In the genomic region with DNA sequence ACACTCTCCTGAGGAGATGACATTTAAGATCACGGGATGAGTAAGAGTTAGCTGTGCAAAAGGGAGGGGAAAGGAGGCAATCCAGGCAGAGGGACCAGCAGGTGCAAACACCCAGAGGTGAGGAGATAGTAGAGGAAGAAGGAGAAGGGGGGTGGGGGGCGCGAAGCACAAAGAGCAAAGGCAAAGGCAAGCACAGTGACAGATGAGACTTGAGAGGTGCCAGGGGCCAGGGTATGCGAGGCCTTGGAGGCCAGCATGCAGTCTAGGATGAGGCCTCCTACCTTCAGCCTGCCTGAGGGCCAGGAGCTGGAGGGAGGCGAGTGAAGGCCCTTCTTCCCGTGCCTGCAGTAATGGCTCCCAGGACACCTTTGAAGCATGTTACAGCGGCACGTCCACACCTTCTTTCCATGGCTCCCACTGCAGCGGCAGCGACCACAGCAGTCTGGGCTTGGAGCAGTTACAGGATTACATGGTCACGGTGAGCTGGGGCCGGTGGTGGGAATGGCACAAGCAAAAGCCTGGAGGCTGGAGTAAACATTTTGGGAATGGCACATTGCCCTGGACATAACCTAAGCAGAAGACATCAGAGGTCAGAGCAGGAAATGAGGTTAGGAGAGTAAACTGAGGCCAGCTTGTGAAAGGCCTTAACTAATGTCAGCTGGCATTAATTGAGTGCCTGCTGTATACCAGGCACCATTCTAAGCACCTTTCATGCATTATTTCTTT, we compare ENCODE assay signal across 1 cellular context.
TF ChIP-seq lines count a peak whose summit lies in the region.

No MANE protein-coding gene starts in this region.

TF ChIP-seq in HepG2, 621 proteins besides CTCF, POLR2A, EP300 and RAD21 (continued from another document and continues in another):
- TF ChIP-seq THAP9 (CRISPR knock-in tag; IDR thresholded peaks at IDR 0.05; ENCODE audit: borderline replicate concordance) (peak; percentile 75; the same call in 1 of the 2 replicates), ZNF678 (CRISPR knock-in tag; IDR thresholded peaks at IDR 0.05) (0 out of 2 replicates have a peak, but pooled peaks have one; percentile 13), ZNF281 (CRISPR knock-in tag; IDR thresholded peaks at IDR 0.05; ENCODE audit: borderline replicate concordance) (no peak), POGK (CRISPR knock-in tag; conservative IDR thresholded peaks at IDR 0.05) (no peak), ZNF574 (CRISPR knock-in tag; IDR thresholded peaks at IDR 0.05) (peak; percentile 52; the same call in 1 of the 2 replicates), MIER3 (CRISPR knock-in tag; IDR thresholded peaks at IDR 0.05; ENCODE audit: borderline replicate concordance) (peak; percentile 70; the same call in 1 of the 2 replicates), ZNF333 (CRISPR knock-in tag; IDR thresholded peaks at IDR 0.05; ENCODE audit: borderline replicate concordance) (no peak), KDM2A (CRISPR knock-in tag; IDR thresholded peaks at IDR 0.05; ENCODE audit: borderline replicate concordance, low read depth) (peak; percentile 58; the same call in 1 of the 2 replicates), PRMT3 (CRISPR knock-in tag; IDR thresholded peaks at IDR 0.05; ENCODE audit: borderline replicate concordance, low read depth) (no peak), ZNF343 (CRISPR knock-in tag; IDR thresholded peaks at IDR 0.05) (0 out of 2 replicates have a peak, but pooled peaks have one; percentile 49), SALL1 (CRISPR knock-in tag; IDR thresholded peaks at IDR 0.05) (peak; percentile 75), ZNF761 (CRISPR knock-in tag; conservative IDR thresholded peaks at IDR 0.05) (no peak), PHF20 (CRISPR knock-in tag; IDR thresholded peaks at IDR 0.05) (peak; percentile 44), ZNF292 (CRISPR knock-in tag; IDR thresholded peaks at IDR 0.05; ENCODE audit: borderline replicate concordance, low read depth) (peak; percentile 99), RFXAP (CRISPR knock-in tag; IDR thresholded peaks at IDR 0.05; ENCODE audit: borderline replicate concordance) (no peak), ZNF232 (CRISPR knock-in tag; IDR thresholded peaks at IDR 0.05; ENCODE audit: borderline replicate concordance) (0 out of 2 replicates have a peak, but pooled peaks have one; percentile 67), KMT2B (CRISPR knock-in tag; IDR thresholded peaks at IDR 0.05) (0 out of 2 replicates have a peak, but pooled peaks have one; percentile 41), ZNF253 (CRISPR knock-in tag; IDR thresholded peaks at IDR 0.05; ENCODE audit: borderline replicate concordance) (no peak), MIXL1 (CRISPR knock-in tag; IDR thresholded peaks at IDR 0.05) (peak; percentile 76; the same call in 1 of the 2 replicates), KDM4B (CRISPR knock-in tag; IDR thresholded peaks at IDR 0.05) (peak; percentile 68; the same call in 1 of the 2 replicates), TIGD3 (CRISPR knock-in tag; IDR thresholded peaks at IDR 0.05; ENCODE audit: borderline replicate concordance) (peak; percentile 55; the same call in 1 of the 2 replicates), RXRA (CRISPR knock-in tag; IDR thresholded peaks at IDR 0.05) (peak; percentile 68), NONO (IDR thresholded peaks at IDR 0.05) (no peak), NONO (CRISPR knock-in tag; conservative IDR thresholded peaks at IDR 0.05) (peak; percentile 41; the same call in 1 of the 2 replicates)
- TF ChIP-seq, protein P1, sequence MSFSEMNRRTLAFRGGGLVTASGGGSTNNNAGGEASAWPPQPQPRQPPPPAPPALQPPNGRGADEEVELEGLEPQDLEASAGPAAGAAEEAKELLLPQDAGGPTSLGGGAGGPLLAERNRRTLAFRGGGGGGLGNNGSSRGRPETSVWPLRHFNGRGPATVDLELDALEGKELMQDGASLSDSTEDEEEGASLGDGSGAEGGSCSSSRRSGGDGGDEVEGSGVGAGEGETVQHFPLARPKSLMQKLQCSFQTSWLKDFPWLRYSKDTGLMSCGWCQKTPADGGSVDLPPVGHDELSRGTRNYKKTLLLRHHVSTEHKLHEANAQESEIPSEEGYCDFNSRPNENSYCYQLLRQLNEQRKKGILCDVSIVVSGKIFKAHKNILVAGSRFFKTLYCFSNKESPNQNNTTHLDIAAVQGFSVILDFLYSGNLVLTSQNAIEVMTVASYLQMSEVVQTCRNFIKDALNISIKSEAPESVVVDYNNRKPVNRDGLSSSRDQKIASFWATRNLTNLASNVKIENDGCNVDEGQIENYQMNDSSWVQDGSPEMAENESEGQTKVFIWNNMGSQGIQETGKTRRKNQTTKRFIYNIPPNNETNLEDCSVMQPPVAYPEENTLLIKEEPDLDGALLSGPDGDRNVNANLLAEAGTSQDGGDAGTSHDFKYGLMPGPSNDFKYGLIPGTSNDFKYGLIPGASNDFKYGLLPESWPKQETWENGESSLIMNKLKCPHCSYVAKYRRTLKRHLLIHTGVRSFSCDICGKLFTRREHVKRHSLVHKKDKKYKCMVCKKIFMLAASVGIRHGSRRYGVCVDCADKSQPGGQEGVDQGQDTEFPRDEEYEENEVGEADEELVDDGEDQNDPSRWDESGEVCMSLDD (CRISPR knock-in tag; IDR thresholded peaks at IDR 0.05; ENCODE audit: borderline replicate concordance): no peak
- TF ChIP-seq, protein P2, sequence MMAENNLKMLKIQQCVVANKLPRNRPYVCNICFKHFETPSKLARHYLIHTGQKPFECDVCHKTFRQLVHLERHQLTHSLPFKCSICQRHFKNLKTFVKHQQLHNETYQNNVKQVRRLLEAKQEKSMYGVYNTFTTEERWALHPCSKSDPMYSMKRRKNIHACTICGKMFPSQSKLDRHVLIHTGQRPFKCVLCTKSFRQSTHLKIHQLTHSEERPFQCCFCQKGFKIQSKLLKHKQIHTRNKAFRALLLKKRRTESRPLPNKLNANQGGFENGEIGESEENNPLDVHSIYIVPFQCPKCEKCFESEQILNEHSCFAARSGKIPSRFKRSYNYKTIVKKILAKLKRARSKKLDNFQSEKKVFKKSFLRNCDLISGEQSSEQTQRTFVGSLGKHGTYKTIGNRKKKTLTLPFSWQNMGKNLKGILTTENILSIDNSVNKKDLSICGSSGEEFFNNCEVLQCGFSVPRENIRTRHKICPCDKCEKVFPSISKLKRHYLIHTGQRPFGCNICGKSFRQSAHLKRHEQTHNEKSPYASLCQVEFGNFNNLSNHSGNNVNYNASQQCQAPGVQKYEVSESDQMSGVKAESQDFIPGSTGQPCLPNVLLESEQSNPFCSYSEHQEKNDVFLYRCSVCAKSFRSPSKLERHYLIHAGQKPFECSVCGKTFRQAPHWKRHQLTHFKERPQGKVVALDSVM (CRISPR knock-in tag; IDR thresholded peaks at IDR 0.05): no peak
- TF ChIP-seq, protein P3, sequence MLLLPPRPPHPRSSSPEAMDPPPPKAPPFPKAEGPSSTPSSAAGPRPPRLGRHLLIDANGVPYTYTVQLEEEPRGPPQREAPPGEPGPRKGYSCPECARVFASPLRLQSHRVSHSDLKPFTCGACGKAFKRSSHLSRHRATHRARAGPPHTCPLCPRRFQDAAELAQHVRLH (CRISPR knock-in tag; IDR thresholded peaks at IDR 0.05; ENCODE audit: borderline replicate concordance, low read depth): peak; percentile 87; the same call in 1 of the 2 replicates
